In genomic region chr6:166616261-166617226, GRCh38 we compare ENCODE assay signal across 16 cellular contexts.
"Had no signal": no experiment of that assay in that cellular context is flagged by ENCODE, and none has a peak within 500 bp of the region (broad histone marks: within the 10 kb centered on the region; RNA-seq: fewer than 3 reads in every experiment).

No MANE protein-coding gene starts in this region.

- H3K36me3 Mint-ChIP-seq: activated naive CD4-positive, alpha-beta T cell treated with anti-CD3 and anti-CD28 coated beads, Interleukin-2, amount 10 ng/mL, durations not matched to agents 7 days and 5 days had no signal

- H3K4me3 Mint-ChIP-seq: activated CD4-positive, alpha-beta T cell treated with anti-CD3 and anti-CD28 coated beads, Interleukin-2, amount 10 ng/mL, durations not matched to agents 7 days and 5 days; activated naive CD4-positive, alpha-beta T cell treated with anti-CD3 and anti-CD28 coated beads, Interleukin-2, amount 10 ng/mL, durations not matched to agents 7 days and 5 days; naive thymus-derived CD8-positive, alpha-beta T cell had no signal

- H3K27me3 Mint-ChIP-seq: activated CD4-positive, alpha-beta T cell treated with anti-CD3 and anti-CD28 coated beads, Interleukin-2, amount 10 ng/mL, durations not matched to agents 7 days and 5 days had no signal

- H3K4me1 Mint-ChIP-seq: activated CD4-positive, alpha-beta T cell treated with anti-CD3 and anti-CD28 coated beads, Interleukin-2, amount 10 ng/mL, durations not matched to agents 7 days and 5 days; activated naive CD4-positive, alpha-beta T cell treated with anti-CD3 and anti-CD28 coated beads, Interleukin-2, amount 10 ng/mL, durations not matched to agents 7 days and 5 days had no signal

- FAIRE-seq: small intestine had no signal

- H3K27ac Mint-ChIP-seq: activated CD4-positive, alpha-beta T cell treated with anti-CD3 and anti-CD28 coated beads, Interleukin-2, amount 10 ng/mL, durations not matched to agents 7 days and 5 days; activated naive CD4-positive, alpha-beta T cell treated with anti-CD3 and anti-CD28 coated beads, Interleukin-2, amount 10 ng/mL, durations not matched to agents 7 days and 5 days; naive thymus-derived CD8-positive, alpha-beta T cell had no signal

- DNase-seq: activated CD4-positive, alpha-beta T cell treated with anti-CD3 and anti-CD28 coated beads, Interleukin-2, amount 10 ng/mL, durations not matched to agents 7 days and 5 days; activated naive CD4-positive, alpha-beta T cell treated with anti-CD3 and anti-CD28 coated beads, Interleukin-2, amount 10 ng/mL, durations not matched to agents 7 days and 5 days; activated T-cell treated with anti-CD3 and anti-CD28 coated beads, Interleukin-2, amount 50 U/mL, for 1 hour; cortex of kidney; effector CD4-positive, alpha-beta T cell; foreskin melanocyte; left colon; mammary epithelial cell; naive thymus-derived CD8-positive, alpha-beta T cell; retina; small intestine; stimulated activated CD4-positive, alpha-beta T cell treated with anti-CD3 and anti-CD28 coated beads, Interleukin-4, amount 100 ng/mL, for 4 hours; stimulated activated CD8-positive, alpha-beta memory T cell treated with anti-CD3 and anti-CD28 coated beads, Interleukin-4, amount 100 ng/mL, for 48 hours; stimulated activated naive CD4-positive, alpha-beta T cell treated with Interleukin-2 at 50 U/mL for 16 hours; substantia nigra had no signal

- ATAC-seq: left colon; mucosa of descending colon; naive thymus-derived CD8-positive, alpha-beta T cell had no signal

- H3K9me3 ChIP-seq: mucosa of descending colon had no signal

- H3K9me3 Mint-ChIP-seq: activated CD4-positive, alpha-beta T cell treated with anti-CD3 and anti-CD28 coated beads, Interleukin-2, amount 10 ng/mL, durations not matched to agents 7 days and 5 days; activated naive CD4-positive, alpha-beta T cell treated with anti-CD3 and anti-CD28 coated beads, Interleukin-2, amount 10 ng/mL, durations not matched to agents 7 days and 5 days; naive thymus-derived CD8-positive, alpha-beta T cell had no signal

- H3K4me3 ChIP-seq: mucosa of descending colon had no signal
